1 cellular context compared by ENCODE assay signal in the genomic region with DNA sequence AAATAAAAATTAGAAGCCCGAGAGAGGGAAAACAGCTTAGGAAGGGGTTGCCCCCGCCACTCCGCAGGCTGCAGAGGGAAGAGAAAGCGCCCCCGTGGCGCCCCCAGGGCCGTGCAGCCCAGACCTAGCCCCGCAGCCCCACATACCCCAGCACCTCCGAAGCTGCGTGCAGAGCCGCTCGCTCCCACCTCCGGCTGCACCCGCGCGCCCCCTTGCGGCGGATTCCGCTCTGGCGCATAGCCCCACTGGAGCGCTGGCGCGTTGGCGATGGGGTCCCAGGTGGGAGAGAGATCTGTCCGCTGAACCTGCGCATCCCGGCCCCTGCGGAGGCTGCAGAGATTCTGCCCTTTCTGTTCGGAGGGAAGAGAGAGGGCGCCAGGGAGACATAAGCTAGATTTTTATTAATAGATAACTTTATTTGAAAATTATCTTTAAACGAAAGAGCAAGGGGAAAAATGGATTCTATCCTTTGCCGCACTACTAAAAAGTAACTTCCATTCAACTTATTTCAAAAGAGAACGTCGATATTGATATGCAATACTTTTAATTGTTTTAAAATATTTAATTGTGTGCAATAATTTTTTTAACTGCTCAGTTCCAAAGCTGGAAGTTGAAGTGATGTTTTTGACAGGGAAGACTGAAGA.
TF ChIP-seq lines count a peak whose summit lies in the region.

No MANE protein-coding gene starts in this region.

TF ChIP-seq in SK-N-SH treated with all-trans-retinoic acid at 6 μM for 48 hours, 23 proteins besides CTCF, POLR2A, EP300 and RAD21 (continued from another document):
- TF ChIP-seq, protein P1, sequence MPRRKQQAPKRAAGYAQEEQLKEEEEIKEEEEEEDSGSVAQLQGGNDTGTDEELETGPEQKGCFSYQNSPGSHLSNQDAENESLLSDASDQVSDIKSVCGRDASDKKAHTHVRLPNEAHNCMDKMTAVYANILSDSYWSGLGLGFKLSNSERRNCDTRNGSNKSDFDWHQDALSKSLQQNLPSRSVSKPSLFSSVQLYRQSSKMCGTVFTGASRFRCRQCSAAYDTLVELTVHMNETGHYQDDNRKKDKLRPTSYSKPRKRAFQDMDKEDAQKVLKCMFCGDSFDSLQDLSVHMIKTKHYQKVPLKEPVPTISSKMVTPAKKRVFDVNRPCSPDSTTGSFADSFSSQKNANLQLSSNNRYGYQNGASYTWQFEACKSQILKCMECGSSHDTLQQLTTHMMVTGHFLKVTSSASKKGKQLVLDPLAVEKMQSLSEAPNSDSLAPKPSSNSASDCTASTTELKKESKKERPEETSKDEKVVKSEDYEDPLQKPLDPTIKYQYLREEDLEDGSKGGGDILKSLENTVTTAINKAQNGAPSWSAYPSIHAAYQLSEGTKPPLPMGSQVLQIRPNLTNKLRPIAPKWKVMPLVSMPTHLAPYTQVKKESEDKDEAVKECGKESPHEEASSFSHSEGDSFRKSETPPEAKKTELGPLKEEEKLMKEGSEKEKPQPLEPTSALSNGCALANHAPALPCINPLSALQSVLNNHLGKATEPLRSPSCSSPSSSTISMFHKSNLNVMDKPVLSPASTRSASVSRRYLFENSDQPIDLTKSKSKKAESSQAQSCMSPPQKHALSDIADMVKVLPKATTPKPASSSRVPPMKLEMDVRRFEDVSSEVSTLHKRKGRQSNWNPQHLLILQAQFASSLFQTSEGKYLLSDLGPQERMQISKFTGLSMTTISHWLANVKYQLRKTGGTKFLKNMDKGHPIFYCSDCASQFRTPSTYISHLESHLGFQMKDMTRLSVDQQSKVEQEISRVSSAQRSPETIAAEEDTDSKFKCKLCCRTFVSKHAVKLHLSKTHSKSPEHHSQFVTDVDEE (CRISPR knock-in tag; IDR thresholded peaks at IDR 0.05) = no peak
- no peak for TF ChIP-seq ZNF565 (CRISPR knock-in tag; conservative IDR thresholded peaks at IDR 0.05; ENCODE audit: low read depth)
- TF ChIP-seq RARB (CRISPR knock-in tag; IDR thresholded peaks at IDR 0.05) = no peak
TF ChIP-seq in SK-N-SH treated with all-trans-retinoic acid at 6 μM for 48 hours: peak in this region for 0.
